Comparison of ENCODE assay signal across 34 cellular contexts in the genomic region with DNA sequence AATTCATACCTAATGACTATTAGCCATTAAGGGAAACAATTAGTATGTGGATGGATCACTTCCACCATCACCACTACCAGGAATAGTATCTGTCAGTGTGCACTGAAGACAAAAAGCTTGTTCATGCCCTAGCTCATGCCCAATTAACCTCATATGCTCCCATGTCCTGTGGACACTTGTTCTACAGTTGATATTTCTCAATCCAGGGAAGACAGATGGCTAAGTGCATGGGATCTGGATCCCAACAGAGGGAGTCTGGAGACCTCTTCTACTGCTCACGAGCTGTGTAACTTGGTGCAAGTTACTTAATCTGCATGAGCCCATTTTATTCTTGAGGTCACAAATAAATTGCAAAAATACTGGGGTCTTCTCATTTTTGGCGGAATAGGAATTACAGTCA.
"Had no signal": no experiment of that assay in that cellular context is flagged by ENCODE, and none has a peak within 500 bp of the region (broad histone marks: within the 10 kb centered on the region; RNA-seq: fewer than 3 reads in every experiment).

No MANE protein-coding gene starts in this region.

- H3K27ac ChIP-seq: breast epithelium, esophagus squamous epithelium, heart left ventricle, neutrophil, thyroid gland, upper lobe of left lung, vagina had no signal

- ATAC-seq: activated CD8-positive, alpha-beta T cell treated with anti-CD3 and anti-CD28 coated beads for 36 hours; activated naive CD8-positive, alpha-beta T cell treated with anti-CD3 and anti-CD28 coated beads, Interleukin-2, amount 50 U/mL, for 24 hours; activated T-cell treated with anti-CD3 and anti-CD28 coated beads, Interleukin-2, amount 50 U/mL, for 4 hours; activated T-helper 17 cell treated with anti-CD3 and anti-CD28 coated beads, Interleukin-2, amount 50 U/mL, for 72 hours; heart left ventricle; mucosa of descending colon; sciatic nerve; stimulated activated memory B cell treated with anti-CD40 and anti-IgM and Interleukin-4, amounts not matched to agents 10 μg/mL and 1 μg/mL and 100 μg/mL, for 72 hours; stimulated activated naive CD8-positive, alpha-beta T cell treated with anti-CD3 and anti-CD28 coated beads, Interleukin-15, amount 100 ng/mL, for 72 hours had no signal

- H3K4me1 Mint-ChIP-seq: activated naive CD4-positive, alpha-beta T cell treated with anti-CD3 and anti-CD28 coated beads, Interleukin-2, amount 50 U/mL, for 24 hours; activated T-helper 17 cell treated with anti-CD3 and anti-CD28 coated beads, Interleukin-2, amount 50 U/mL, for 72 hours; central memory CD8-positive, alpha-beta T cell; stimulated activated memory B cell treated with anti-CD40 and anti-IgM and Interleukin-4, amounts not matched to agents 10 μg/mL and 1 μg/mL and 100 μg/mL, for 72 hours had no signal

- H3K9me3 ChIP-seq: breast epithelium, esophagus squamous epithelium, heart left ventricle, mucosa of descending colon, neutrophil, thyroid gland, upper lobe of left lung, vagina had no signal

- DNase-seq: activated B cell treated with CpG ODN at 0.5 μM for 24 hours; activated CD4-positive, alpha-beta T cell treated with anti-CD3 and anti-CD28 coated beads, Interleukin-2, amount 50 U/mL, for 1 hour; activated CD8-positive, alpha-beta T cell treated with anti-CD3 and anti-CD28 coated beads for 36 hours; activated naive CD8-positive, alpha-beta T cell treated with anti-CD3 and anti-CD28 coated beads, Interleukin-2, amount 50 U/mL, for 24 hours; activated T-cell treated with anti-CD3 and anti-CD28 coated beads, Interleukin-2, amount 50 U/mL, for 4 hours; amygdala; endodermal cell; esophagus squamous epithelium; heart left ventricle; hypothalamus; immature natural killer cell; kidney; mesendoderm; mucosa of descending colon; nephron progenitor cell; retina; small intestine; stimulated activated CD4-positive, alpha-beta T cell treated with anti-CD3 and anti-CD28 coated beads, Interleukin-4, amount 100 ng/mL, for 4 hours; stimulated activated CD8-positive, alpha-beta memory T cell treated with anti-CD3 and anti-CD28 coated beads, Interleukin-4, amount 100 ng/mL, for 48 hours; stimulated activated naive CD8-positive, alpha-beta T cell treated with anti-CD3 and anti-CD28 coated beads, Interleukin-15, amount 100 ng/mL, for 72 hours; T-helper 1 cell; thyroid gland; upper lobe of left lung had no signal

- H3K9me3 Mint-ChIP-seq: activated B cell treated with CpG ODN at 0.5 μM for 24 hours; activated CD8-positive, alpha-beta T cell treated with anti-CD3 and anti-CD28 coated beads for 36 hours; activated naive CD4-positive, alpha-beta T cell treated with anti-CD3 and anti-CD28 coated beads, Interleukin-2, amount 50 U/mL, for 24 hours; activated naive CD8-positive, alpha-beta T cell treated with anti-CD3 and anti-CD28 coated beads, Interleukin-2, amount 50 U/mL, for 24 hours; activated T-cell treated with anti-CD3 and anti-CD28 coated beads, Interleukin-2, amount 50 U/mL, for 4 hours; activated T-helper 17 cell treated with anti-CD3 and anti-CD28 coated beads, Interleukin-2, amount 50 U/mL, for 72 hours; central memory CD8-positive, alpha-beta T cell; dendritic cell treated with granulocyte-macrophage colony-stimulating factor and Interleukin-4, amounts not matched to agents 40 ng/mL and 50 ng/mL, for 4 days; endodermal cell; immature natural killer cell; nephron progenitor cell; stimulated activated memory B cell treated with anti-CD40 and anti-IgM and Interleukin-4, amounts not matched to agents 10 μg/mL and 1 μg/mL and 100 μg/mL, for 72 hours; stimulated activated naive CD8-positive, alpha-beta T cell treated with anti-CD3 and anti-CD28 coated beads, Interleukin-15, amount 100 ng/mL, for 72 hours; T-helper 2 cell treated with Interferon-gamma antibody and Interleukin-4, amounts not matched to agents 5 μg/mL and 100 μg/mL, for 36 hours had no signal

- H3K27me3 ChIP-seq: esophagus squamous epithelium, neutrophil, thyroid gland, upper lobe of left lung, vagina had no signal

- H3K4me3 ChIP-seq: breast epithelium, esophagus squamous epithelium, heart left ventricle, lung, mucosa of descending colon, thyroid gland, upper lobe of left lung, vagina had no signal

- H3K27ac Mint-ChIP-seq: activated B cell treated with CpG ODN at 0.5 μM for 24 hours; activated CD8-positive, alpha-beta T cell treated with anti-CD3 and anti-CD28 coated beads for 36 hours; activated naive CD4-positive, alpha-beta T cell treated with anti-CD3 and anti-CD28 coated beads, Interleukin-2, amount 50 U/mL, for 24 hours; activated naive CD8-positive, alpha-beta T cell treated with anti-CD3 and anti-CD28 coated beads, Interleukin-2, amount 50 U/mL, for 24 hours; activated T-helper 17 cell treated with anti-CD3 and anti-CD28 coated beads, Interleukin-2, amount 50 U/mL, for 72 hours; dendritic cell treated with granulocyte-macrophage colony-stimulating factor and Interleukin-4, amounts not matched to agents 40 ng/mL and 50 ng/mL, for 4 days; endodermal cell; immature natural killer cell; nephron progenitor cell; stimulated activated memory B cell treated with anti-CD40 and anti-IgM and Interleukin-4, amounts not matched to agents 10 μg/mL and 1 μg/mL and 100 μg/mL, for 72 hours; stimulated activated naive CD8-positive, alpha-beta T cell treated with anti-CD3 and anti-CD28 coated beads, Interleukin-15, amount 100 ng/mL, for 72 hours; T-helper 2 cell treated with Interferon-gamma antibody and Interleukin-4, amounts not matched to agents 5 μg/mL and 100 μg/mL, for 36 hours had no signal

- H3K4me1 ChIP-seq: breast epithelium had no signal

- H3K36me3 ChIP-seq: breast epithelium, esophagus squamous epithelium, neutrophil, thyroid gland, upper lobe of left lung had no signal

- H3K27me3 Mint-ChIP-seq: activated B cell treated with CpG ODN at 0.5 μM for 24 hours; activated CD8-positive, alpha-beta T cell treated with anti-CD3 and anti-CD28 coated beads for 36 hours; activated naive CD4-positive, alpha-beta T cell treated with anti-CD3 and anti-CD28 coated beads, Interleukin-2, amount 50 U/mL, for 24 hours; activated naive CD8-positive, alpha-beta T cell treated with anti-CD3 and anti-CD28 coated beads, Interleukin-2, amount 50 U/mL, for 24 hours; activated T-helper 17 cell treated with anti-CD3 and anti-CD28 coated beads, Interleukin-2, amount 50 U/mL, for 72 hours; central memory CD8-positive, alpha-beta T cell; dendritic cell treated with granulocyte-macrophage colony-stimulating factor and Interleukin-4, amounts not matched to agents 40 ng/mL and 50 ng/mL, for 4 days; stimulated activated memory B cell treated with anti-CD40 and anti-IgM and Interleukin-4, amounts not matched to agents 10 μg/mL and 1 μg/mL and 100 μg/mL, for 72 hours; stimulated activated naive CD8-positive, alpha-beta T cell treated with anti-CD3 and anti-CD28 coated beads, Interleukin-15, amount 100 ng/mL, for 72 hours had no signal

- H3K4me3 Mint-ChIP-seq: activated B cell treated with CpG ODN at 0.5 μM for 24 hours; activated CD8-positive, alpha-beta T cell treated with anti-CD3 and anti-CD28 coated beads for 36 hours; activated naive CD4-positive, alpha-beta T cell treated with anti-CD3 and anti-CD28 coated beads, Interleukin-2, amount 50 U/mL, for 24 hours; activated naive CD8-positive, alpha-beta T cell treated with anti-CD3 and anti-CD28 coated beads, Interleukin-2, amount 50 U/mL, for 24 hours; activated T-cell treated with anti-CD3 and anti-CD28 coated beads, Interleukin-2, amount 50 U/mL, for 4 hours; activated T-helper 17 cell treated with anti-CD3 and anti-CD28 coated beads, Interleukin-2, amount 50 U/mL, for 72 hours; central memory CD8-positive, alpha-beta T cell; dendritic cell treated with granulocyte-macrophage colony-stimulating factor and Interleukin-4, amounts not matched to agents 40 ng/mL and 50 ng/mL, for 4 days; endodermal cell; immature natural killer cell; nephron progenitor cell; stimulated activated memory B cell treated with anti-CD40 and anti-IgM and Interleukin-4, amounts not matched to agents 10 μg/mL and 1 μg/mL and 100 μg/mL, for 72 hours; stimulated activated naive CD8-positive, alpha-beta T cell treated with anti-CD3 and anti-CD28 coated beads, Interleukin-15, amount 100 ng/mL, for 72 hours; T-helper 2 cell treated with Interferon-gamma antibody and Interleukin-4, amounts not matched to agents 5 μg/mL and 100 μg/mL, for 36 hours had no signal

- H3K36me3 Mint-ChIP-seq: activated naive CD4-positive, alpha-beta T cell treated with anti-CD3 and anti-CD28 coated beads, Interleukin-2, amount 50 U/mL, for 24 hours had no signal
